10 cellular contexts compared by ENCODE assay signal in genomic region chr11:72741429-72741833, GRCh38. TPM values are rescaled to one million over a fixed set of nuclear protein-coding genes. Genes with fewer than 3 reads are reported as not detected.
A peak's percentile ranks its signal among the peaks of the same experiment; 100 is the strongest.
DNase-seq lines count a peak whose midpoint lies in the region; ATAC-seq and TF ChIP-seq lines count a peak whose summit lies in the region.
"Had no signal": no experiment of that assay in that cellular context is flagged by ENCODE, and none has a peak within 500 bp of the region (broad histone marks: within the 10 kb centered on the region; RNA-seq: fewer than 3 reads in every experiment).

No MANE protein-coding gene starts in this region.

- peak overlapping the region; percentile 62 for H3K4me2 ChIP-seq in PC-9

- H3K27ac Mint-ChIP-seq in osteocyte (ENCODE audit: unreplicated experiment) = peak overlapping the region; percentile 74

- H3K36me3 ChIP-seq in PC-9 (ENCODE audit: low read depth) = no peaks in the 10 kb centered on the region
- H3K36me3 ChIP-seq: SJSA1 had no signal

- BruUV-seq in PC-9 (replicated peaks; lab: Mats Ljungman, UMichigan) = no TSS peak

- no peaks in the 10 kb centered on the region for H3K27me3 ChIP-seq in PC-9 (ENCODE audit: insufficient read depth, low read depth)
- no peaks in the 10 kb centered on the region for H3K27me3 ChIP-seq in foreskin keratinocyte
- H3K27me3 ChIP-seq: SJSA1 had no signal

- no peaks in the 10 kb centered on the region for H4K20me1 ChIP-seq in PC-9 (ENCODE audit: insufficient read depth)

- H3K9me3 ChIP-seq in PC-9 (ENCODE audit: insufficient read depth, low read depth) = no peaks in the 10 kb centered on the region
- H3K9me3 ChIP-seq: SJSA1 had no signal

- H3K79me2 ChIP-seq in PC-9 (ENCODE audit: low read depth) = peaks cover 72% of the 10 kb centered on the region

- intact Hi-C loops in PC-9 (cut with micrococcal nuclease; ENCODE audit: unreplicated experiment) = no loop called here

- H3K9me3 Mint-ChIP-seq in osteocyte (ENCODE audit: unreplicated experiment) = no peaks in the 10 kb centered on the region

- H3K4me1 Mint-ChIP-seq in osteocyte (ENCODE audit: unreplicated experiment) = peaks cover 45% of the 10 kb centered on the region

- H3K27me3 Mint-ChIP-seq in osteocyte (ENCODE audit: unreplicated experiment) = no peaks in the 10 kb centered on the region

- no peaks in the 10 kb centered on the region for H3K9me2 ChIP-seq in PC-9 (ENCODE audit: insufficient read depth)

- peak overlapping the region; percentile 76 for H3K27ac ChIP-seq in PC-9
- no peak overlapping the region for H3K27ac ChIP-seq in foreskin keratinocyte
- H3K27ac ChIP-seq: SJSA1 had no signal

- H3K4me1 ChIP-seq in PC-9 (replicated peaks; ENCODE audit: insufficient read depth) = peaks cover 72% of the 10 kb centered on the region
- H3K4me1 ChIP-seq in foreskin keratinocyte = peaks cover 9% of the 10 kb centered on the region

- H3K36me3 Mint-ChIP-seq in osteocyte (ENCODE audit: unreplicated experiment) = no peaks in the 10 kb centered on the region

- H3K4me3 Mint-ChIP-seq in osteocyte (ENCODE audit: unreplicated experiment) = no peak overlapping the region

- H3F3A ChIP-seq in PC-9 (ENCODE audit: insufficient read depth, low read depth) = peaks cover 49% of the 10 kb centered on the region; the same call in 1 of the 2 replicates

- H3K4me3 ChIP-seq in GM12865 (ENCODE audit: low read depth, low read length) (peak overlapping the region; percentile 13), PC-9 (peak overlapping the region; percentile 5; the same call in 1 of the 2 replicates)
- H3K4me3 ChIP-seq: SJSA1 had no signal

- ATAC-seq in foreskin keratinocyte (peak; percentile 37), HG02973 (IDR thresholded peaks at IDR 0.05; ENCODE audit: unreplicated experiment) (no peak), HG02870 (IDR thresholded peaks at IDR 0.05; ENCODE audit: unreplicated experiment) (no peak), HG02678 (IDR thresholded peaks at IDR 0.05; ENCODE audit: unreplicated experiment) (no peak)

- POLR2A ChIA-PET in PC-9 (lab: Charles Lee; ENCODE audit: unreplicated experiment) = interaction anchor here (0.6 kb wide), 3 partner anchors 19 to 573 kb away, joined by 3 to 5 read pairs (median 4); no protein-coding TSS in a partner anchor

- CTCF ChIA-PET in PC-9 (lab: Charles Lee) = interaction anchor here (0.5 to 1.0 kb wide), 5 partner anchors 11 to 68 kb away, joined by 3 to 10 read pairs (median 3); partner anchors contain the start of gene STARD10

- DNase-seq in GM12865 (ENCODE audit: low read depth) (peak; percentile 57), PC-9 (peak; percentile 73 to 81), foreskin keratinocyte (no peak), osteocyte (ENCODE audit: extremely low spot score, unreplicated experiment) (no peak), cerebellar cortex (ENCODE audit: low spot score) (no peak)
- DNase-seq: effector memory CD4-positive, alpha-beta T cell had no signal

- 0 out of 2 replicates have a peak overlapping the region, but pooled peaks have one; percentile 17 for H2AFZ ChIP-seq in PC-9

- TF ChIP-seq CTCF in GM12865 (IDR thresholded peaks at IDR 0.05; ENCODE audit: insufficient read depth, low read depth, low read length, missing control alignments) (no peak), PC-9 (conservative IDR thresholded peaks at IDR 0.05) (no peak), foreskin keratinocyte (conservative IDR thresholded peaks at IDR 0.05) (no peak), osteocyte (IDR thresholded peaks at IDR 0.05) (no peak)

RNA-seq across cellular contexts. Expression of gene ARAP1, which starts 10.8 kb away (rescaled TPM):
- total RNA-seq in PC-9 (2021) (151 and 184 TPM in 2 replicates), foreskin keratinocyte (50.2 and 51.8 TPM in 2 replicates), osteocyte (61.9 and 64.2 TPM in 2 replicates)
- polyA plus RNA-seq in foreskin keratinocyte = 38.5 and 40.3 TPM in 2 replicates

RNA-seq across cellular contexts. Expression of gene STARD10, which starts 52.4 kb away (rescaled TPM):
- total RNA-seq in PC-9 (2021) = 145 and 184 TPM in 2 replicates
- 77.4 and 80.2 TPM in 2 replicates for total RNA-seq in foreskin keratinocyte
- 110 and 113 TPM in 2 replicates for polyA plus RNA-seq in foreskin keratinocyte
- total RNA-seq in osteocyte = 27.7 and 35.3 TPM in 2 replicates

Comparison
In these comparisons a context has a peak if more than half of its experiments do, and no peak if none do; other contexts are left out.
1. DNase-seq: peak in GM12865 (single experiment) and PC-9 (2 of 2); none in foreskin keratinocyte (0 of 2), osteocyte (single experiment) and cerebellar cortex (single experiment).